In genomic region chr6:35688605-35689322, GRCh38 we compare ENCODE assay signal across 1 cellular context.
TF ChIP-seq lines count a peak whose summit lies in the region.

Gene FKBP5 (minus strand): TSS chr6:35688915. CDS start chr6:35642824, 46,091 bp downstream.

TF ChIP-seq in K562, 482 proteins besides CTCF, POLR2A, EP300 and RAD21 (continued from another document and continues in another):
- no peak for TF ChIP-seq CHD7 (IDR thresholded peaks at IDR 0.05; ENCODE audit: low read depth, low read length)
- no peak; the same call in 1 of the 2 replicates for TF ChIP-seq RNF2 (IDR thresholded peaks at IDR 0.05)
- TF ChIP-seq ATF2 (CRISPR knock-in tag; IDR thresholded peaks at IDR 0.05), result no peak
- TF ChIP-seq SMARCA4 (IDR thresholded peaks at IDR 0.05), result peak; percentile 54
- peak; percentile 76; the same call in 1 of the 2 replicates for TF ChIP-seq PHF8 (IDR thresholded peaks at IDR 0.05; ENCODE audit: borderline replicate concordance, low read length)
- TF ChIP-seq ARID3B (CRISPR knock-in tag; IDR thresholded peaks at IDR 0.05; ENCODE audit: borderline replicate concordance), result no peak
- no peak for TF ChIP-seq OTX1 (CRISPR knock-in tag; IDR thresholded peaks at IDR 0.05)
- no peak for TF ChIP-seq ZNF165 (CRISPR knock-in tag; IDR thresholded peaks at IDR 0.05; ENCODE audit: borderline replicate concordance)
- no peak for TF ChIP-seq WHSC1 (IDR thresholded peaks at IDR 0.05; ENCODE audit: low read length)
- no peak for TF ChIP-seq KAT2B (IDR thresholded peaks at IDR 0.05; ENCODE audit: low read depth, low read length)
- no peak for TF ChIP-seq ZNF436 (CRISPR knock-in tag; IDR thresholded peaks at IDR 0.05)
- TF ChIP-seq ETV5 (CRISPR knock-in tag; IDR thresholded peaks at IDR 0.05; ENCODE audit: low read depth), result no peak
- TF ChIP-seq KDM1A (IDR thresholded peaks at IDR 0.05), result no peak
- 0 out of 2 replicates have a peak, but pooled peaks have one; percentile 42 for TF ChIP-seq ZNF740 (CRISPR knock-in tag; IDR thresholded peaks at IDR 0.05)
- no peak for TF ChIP-seq ZNF740 (tag; IDR thresholded peaks at IDR 0.05)
- no peak for TF ChIP-seq DLX4 (CRISPR knock-in tag; IDR thresholded peaks at IDR 0.05)
- no peak for TF ChIP-seq RERE (CRISPR knock-in tag; IDR thresholded peaks at IDR 0.05; ENCODE audit: borderline replicate concordance)
- TF ChIP-seq NEUROD1 (IDR thresholded peaks at IDR 0.05; ENCODE audit: borderline replicate concordance, low read depth, low read length, partially characterized antibody), result peak; percentile 86
- TF ChIP-seq FOXA3 (CRISPR knock-in tag; conservative IDR thresholded peaks at IDR 0.05 in 1 of 2, IDR thresholded peaks at IDR 0.05 in 1 of 2), result no peak
- no peak for TF ChIP-seq ZNF696 (CRISPR knock-in tag; conservative IDR thresholded peaks at IDR 0.05)
- no peak for TF ChIP-seq ZNF197 (CRISPR knock-in tag; IDR thresholded peaks at IDR 0.05; ENCODE audit: low read depth)
- 0 out of 2 replicates have a peak, but pooled peaks have one; percentile 19 for TF ChIP-seq PHB (CRISPR knock-in tag; IDR thresholded peaks at IDR 0.05)
- no peak for TF ChIP-seq TEAD2 (tag; IDR thresholded peaks at IDR 0.05)
- no peak for TF ChIP-seq NFE2L1 (tag; IDR thresholded peaks at IDR 0.05; ENCODE audit: borderline replicate concordance, low read depth)
- no peak for TF ChIP-seq ZKSCAN8 (CRISPR knock-in tag; IDR thresholded peaks at IDR 0.05)
- no peak for TF ChIP-seq MLX (CRISPR knock-in tag; conservative IDR thresholded peaks at IDR 0.05)
- 0 out of 2 replicates have a peak, but pooled peaks have one; percentile 35 for TF ChIP-seq CC2D1A (IDR thresholded peaks at IDR 0.05)
- TF ChIP-seq SUPT5H (IDR thresholded peaks at IDR 0.05), result 0 out of 2 replicates have a peak, but pooled peaks have one; percentile 57
- no peak for TF ChIP-seq RHOXF2B (CRISPR knock-in tag; conservative IDR thresholded peaks at IDR 0.05)
- no peak for TF ChIP-seq HMBOX1 (IDR thresholded peaks at IDR 0.05)
- TF ChIP-seq FOXK2 (conservative IDR thresholded peaks at IDR 0.05 in 1 of 2, IDR thresholded peaks at IDR 0.05 in 1 of 2; ENCODE audit: low read depth in 2 of 2), result peak in 1 of 2 experiments; percentile 58; a peak in 2 of 4 replicates
